In the genomic region with DNA sequence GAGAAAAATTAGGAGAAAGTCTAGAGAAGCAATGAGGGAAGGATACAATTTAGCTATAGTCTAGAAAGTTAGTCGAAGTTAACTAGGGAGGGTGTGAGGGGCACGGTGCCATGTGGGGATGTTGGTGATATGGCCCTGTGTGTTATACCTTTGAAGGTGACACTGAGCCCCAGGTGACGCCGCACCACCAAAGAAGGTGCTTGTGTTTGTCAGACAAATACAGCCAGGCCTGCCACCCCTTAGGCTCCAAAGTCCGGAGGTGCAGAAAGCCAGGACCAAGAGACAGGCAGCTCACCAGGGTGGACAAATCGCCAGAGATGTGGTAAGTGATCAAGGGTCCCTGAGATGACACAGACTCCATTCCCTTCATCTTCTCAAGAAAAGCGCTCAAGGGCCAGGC, we compare ENCODE assay signal across 15 cellular contexts. TPM values are rescaled to one million over a fixed set of nuclear protein-coding genes. Genes with fewer than 3 reads are reported as not detected.
A peak's percentile ranks its signal among the peaks of the same experiment; 100 is the strongest.
DNase-seq lines count a peak whose midpoint lies in the region; ATAC-seq and TF ChIP-seq lines count a peak whose summit lies in the region.
"Had no signal": no experiment of that assay in that cellular context is flagged by ENCODE, and none has a peak within 500 bp of the region (broad histone marks: within the 10 kb centered on the region; RNA-seq: fewer than 3 reads in every experiment).

No MANE protein-coding gene starts in this region.

- peaks cover 11% of the 10 kb centered on the region for H3K27me3 Mint-ChIP-seq in activated T-cell treated with anti-CD3 and anti-CD28 coated beads, Interleukin-2, amount 50 U/mL, for 72 hours (ENCODE audit: low read depth)

- no peaks in the 10 kb centered on the region for H3K36me3 Mint-ChIP-seq in activated T-cell treated with anti-CD3 and anti-CD28 coated beads, Interleukin-2, amount 50 U/mL, for 72 hours (ENCODE audit: insufficient read depth in 2 of 2)

- H3K27ac ChIP-seq in ascending aorta (peak overlapping the region; percentile 80 to 82), neuronal stem cell (replicated peaks; ENCODE audit: low read length) (no peak overlapping the region), upper lobe of left lung (peak overlapping the region in 3 of 4 donors; percentile 74 to 85 (median 75))
- H3K27ac ChIP-seq: VCaP had no signal

- H3K14ac ChIP-seq in neuronal stem cell (ENCODE audit: low read length) = no peak overlapping the region

- no peak overlapping the region for H2AFZ ChIP-seq in neuronal stem cell (ENCODE audit: low read length)

- no peak overlapping the region for H4K91ac ChIP-seq in neuronal stem cell (ENCODE audit: low read depth, low read length, poor library complexity)

- no peaks in the 10 kb centered on the region for H3K4me1 Mint-ChIP-seq in activated T-cell treated with anti-CD3 and anti-CD28 coated beads, Interleukin-2, amount 50 U/mL, for 72 hours (ENCODE audit: low read depth)
- H3K4me1 Mint-ChIP-seq: CD4-positive, alpha-beta memory T cell had no signal

- no peak overlapping the region for H3K4me3 Mint-ChIP-seq in activated T-cell treated with anti-CD3 and anti-CD28 coated beads, Interleukin-2, amount 50 U/mL, for 72 hours
- H3K4me3 Mint-ChIP-seq: CD4-positive, alpha-beta memory T cell had no signal

- H3K4me3 ChIP-seq in ascending aorta (peak overlapping the region; percentile 34 to 55), foreskin fibroblast (ENCODE audit: low read depth in 1 of 2, low read length in 2 of 2) (peak overlapping the region; percentile 47 to 78), neuronal stem cell (ENCODE audit: low read length in 2 of 2) (no peak overlapping the region), upper lobe of left lung (peak overlapping the region in 3 of 4 donors; percentile 14 to 45 (median 43))

- TF ChIP-seq CTCF in ascending aorta (IDR thresholded peaks at IDR 0.05) (no peak), foreskin fibroblast (IDR thresholded peaks at IDR 0.05; ENCODE audit: low read depth, low read length) (no peak), upper lobe of left lung (IDR thresholded peaks at IDR 0.05) (no peak)

- ATAC-seq in upper lobe of left lung (ENCODE audit: low FRiP score in 2 of 2) (no peak), HG03521 (IDR thresholded peaks at IDR 0.05; ENCODE audit: unreplicated experiment) (no peak)
- ATAC-seq in activated T-cell treated with anti-CD3 and anti-CD28 coated beads, Interleukin-2, amount 50 U/mL, for 72 hours (replicated peaks in 1 of 2) = no peak
- ATAC-seq: Panc1 had no signal

- H3K36me3 ChIP-seq in ascending aorta (peaks cover 4 to 16% of the 10 kb centered on the region in 2 donors), neuronal stem cell (replicated peaks in 1 of 2; ENCODE audit: control insufficient read depth in 2 of 2, insufficient read depth in 2 of 2, low read length in 2 of 2) (no peaks in the 10 kb centered on the region), upper lobe of left lung (peaks cover 0 to 7% (median 0%) of the 10 kb centered on the region in 4 donors)

- no peak overlapping the region for H2BK120ac ChIP-seq in neuronal stem cell (ENCODE audit: low read depth, low read length)

- H3K27ac Mint-ChIP-seq in activated T-cell treated with anti-CD3 and anti-CD28 coated beads, Interleukin-2, amount 50 U/mL, for 72 hours = no peak overlapping the region

- DNase-seq in ascending aorta (ENCODE audit: low spot score in 2 of 2) (no peak), foreskin fibroblast (no peak), neuronal stem cell (ENCODE audit: low spot score) (no peak), upper lobe of left lung (no peak), dedifferentiated amniotic fluid mesenchymal stem cell (ENCODE audit: extremely low spot score) (no peak)
- DNase-seq in activated T-cell treated with anti-CD3 and anti-CD28 coated beads, Interleukin-2, amount 50 U/mL, for 72 hours = no peak
- DNase-seq: CD4-positive, alpha-beta memory T cell; EL; midbrain; MM.1S; NCI-H748 treated with DMSO at 0.1 percent for 48 hours; stimulated activated CD4-positive, alpha-beta T cell treated with anti-CD3 and anti-CD28 coated beads, Interleukin-2, amount 100 ng/mL, for 24 hours had no signal

- H3K23ac ChIP-seq in neuronal stem cell (ENCODE audit: low read depth, low read length, poor library complexity) = peak overlapping the region; percentile 39

- H3K27me3 ChIP-seq in ascending aorta = no peaks in the 10 kb centered on the region
- no peaks in the 10 kb centered on the region for H3K27me3 ChIP-seq in neuronal stem cell (ENCODE audit: control insufficient read depth in 3 of 3, insufficient read depth in 3 of 3, low read depth in 1 of 3, low read length in 3 of 3)
- H3K27me3 ChIP-seq in upper lobe of left lung = no peaks in the 10 kb centered on the region

- H3K4me1 ChIP-seq in ascending aorta (peaks cover 0 to 17% of the 10 kb centered on the region in 2 donors), neuronal stem cell (ENCODE audit: control insufficient read depth in 2 of 2, insufficient read depth in 1 of 2, low read depth in 1 of 2, low read length in 2 of 2) (peaks cover 0 to 5% of the 10 kb centered on the region in 2 donors), upper lobe of left lung (peaks cover 6 to 23% (median 13%) of the 10 kb centered on the region in 4 donors)

- no peaks in the 10 kb centered on the region for H3K79me1 ChIP-seq in neuronal stem cell (ENCODE audit: low read depth, low read length)

- no peak overlapping the region for H2AK5ac ChIP-seq in neuronal stem cell (ENCODE audit: low read depth, low read length)

- no peak for TF ChIP-seq POLR2A in upper lobe of left lung (IDR thresholded peaks at IDR 0.05)

- TF ChIP-seq EP300 in upper lobe of left lung (IDR thresholded peaks at IDR 0.05) = no peak

- no peak overlapping the region for H3K4me2 ChIP-seq in neuronal stem cell (ENCODE audit: insufficient read depth, low read length, poor library complexity, severe bottlenecking)

- H4K8ac ChIP-seq in neuronal stem cell (ENCODE audit: low read depth, low read length) = no peak overlapping the region

- H3K4ac ChIP-seq in neuronal stem cell (ENCODE audit: low read length) = no peak overlapping the region

- no peak overlapping the region for H2BK12ac ChIP-seq in neuronal stem cell (ENCODE audit: low read length)

- H2BK15ac ChIP-seq in neuronal stem cell (ENCODE audit: low read length) = no peak overlapping the region

- no peaks in the 10 kb centered on the region for H3K9me3 Mint-ChIP-seq in activated T-cell treated with anti-CD3 and anti-CD28 coated beads, Interleukin-2, amount 50 U/mL, for 72 hours
- H3K9me3 Mint-ChIP-seq: CD4-positive, alpha-beta memory T cell had no signal

- no CpG with 5 or more reads among the region's 7 CpGs for WGBS in neuronal stem cell (ENCODE audit: extremely low coverage in 2 of 2, insufficient read length in 2 of 2, insufficient replicate concordance in 1 of 2), 2 donors
- WGBS in upper lobe of left lung, 2 donors = 90 to 94% methylated on average over 6 to 7 of the region's 7 CpGs

- no peak overlapping the region for H3K9ac ChIP-seq in neuronal stem cell (ENCODE audit: low read depth, low read length, poor library complexity)

- intact Hi-C loops in ascending aorta (cut with DNase I) = loop anchor here (10.0 kb wide), 1 partner anchor 123 kb away; the partner anchor contains the start of gene PEX5

- no peak overlapping the region for H3K18ac ChIP-seq in neuronal stem cell (ENCODE audit: low read length)

- no peak overlapping the region for H2BK5ac ChIP-seq in neuronal stem cell (ENCODE audit: low read length)

- H3K9me3 ChIP-seq in ascending aorta (no peaks in the 10 kb centered on the region), neuronal stem cell (replicated peaks in 1 of 2; ENCODE audit: control insufficient read depth in 2 of 2, insufficient read depth in 1 of 2, low read depth in 1 of 2, low read length in 2 of 2) (no peaks in the 10 kb centered on the region), upper lobe of left lung (no peaks in the 10 kb centered on the region)

RNA-seq across cellular contexts. Expression of gene C1S, which starts 1.1 kb away (rescaled TPM):
- total RNA-seq in ascending aorta = 273 TPM
- 1.7 TPM for polyA plus RNA-seq in neuronal stem cell (2013, experiment 1 of 2)
- 2.0 TPM for polyA plus RNA-seq in neuronal stem cell (2013, experiment 2 of 2)
- 100 to 1,000 TPM; 146 to 338 (median 208) TPM for total RNA-seq in upper lobe of left lung
- total RNA-seq in activated T-cell treated with anti-CD3 and anti-CD28 coated beads, Interleukin-2, amount 50 U/mL, for 72 hours = 1 to 10 TPM; 4.0 to 6.6 TPM
- polyA plus RNA-seq: CD4-positive, alpha-beta memory T cell had no signal

RNA-seq across cellular contexts. Expression of gene C1R, which starts 30.6 kb away (rescaled TPM):
- total RNA-seq in ascending aorta (1,046 TPM), upper lobe of left lung (100 to 1,000 TPM; 116 to 410 (median 210) TPM)
- 7.2 TPM for polyA plus RNA-seq in neuronal stem cell (2013, experiment 1 of 2)
- polyA plus RNA-seq in neuronal stem cell (2013, experiment 2 of 2) = 7.5 TPM
- 1 to 10 TPM; 5.6 to 6.4 TPM for total RNA-seq in activated T-cell treated with anti-CD3 and anti-CD28 coated beads, Interleukin-2, amount 50 U/mL, for 72 hours

RNA-seq across cellular contexts. Expression of gene LPCAT3, which starts 43.3 kb away (rescaled TPM):
- total RNA-seq in ascending aorta (23.0 TPM), upper lobe of left lung (100 to 1,000 TPM in 1 of 6 donors, 10 to 100 TPM in 5; 56.3 to 110 (median 84.1) TPM)
- 23.8 TPM for polyA plus RNA-seq in neuronal stem cell (2013, experiment 1 of 2)
- 23.7 TPM for polyA plus RNA-seq in neuronal stem cell (2013, experiment 2 of 2)
- 10 to 100 TPM; 28.3 to 29.0 TPM for total RNA-seq in activated T-cell treated with anti-CD3 and anti-CD28 coated beads, Interleukin-2, amount 50 U/mL, for 72 hours

RNA-seq across cellular contexts. Expression of gene C1RL, which starts 47.4 kb away (rescaled TPM):
- total RNA-seq in ascending aorta = 196 TPM
- 22.9 TPM for polyA plus RNA-seq in neuronal stem cell (2013, experiment 1 of 2)
- polyA plus RNA-seq in neuronal stem cell (2013, experiment 2 of 2) = 21.6 TPM
- total RNA-seq in upper lobe of left lung = 100 to 1,000 TPM in 1 of 6 donors, 10 to 100 TPM in 5; 55.9 to 224 (median 82.7) TPM
- total RNA-seq in activated T-cell treated with anti-CD3 and anti-CD28 coated beads, Interleukin-2, amount 50 U/mL, for 72 hours = 10 to 100 TPM; 22.6 to 27.4 TPM

Comparison
In these comparisons a context has a peak if more than half of its experiments do, and no peak if none do; other contexts are left out.
1. H3K4me3 ChIP-seq: peak in ascending aorta (2 of 2), foreskin fibroblast (2 of 2) and upper lobe of left lung (3 of 4); none in neuronal stem cell (0 of 2).
2. RNA of gene C1S, which starts 1.1 kb away (total RNA-seq): 273 TPM in ascending aorta (single experiment) and 146 to 338 TPM in upper lobe of left lung; 4.0 to 6.6 TPM in activated T-cell treated with anti-CD3 and anti-CD28 coated beads, Interleukin-2, amount 50 U/mL, for 72 hours; every median in the first group is over 10 times any median in the second.
3. RNA of gene C1R, which starts 30.6 kb away (total RNA-seq): 1,046 TPM in ascending aorta (single experiment) and 116 to 410 TPM in upper lobe of left lung; 5.6 to 6.4 TPM in activated T-cell treated with anti-CD3 and anti-CD28 coated beads, Interleukin-2, amount 50 U/mL, for 72 hours; every median in the first group is over 10 times any median in the second.